ENCODE assay signal across 1 cellular context in genomic region chr5:96808541-96808828, GRCh38.
TF ChIP-seq lines count a peak whose summit lies in the region.

No MANE protein-coding gene starts in this region.

TF ChIP-seq in K562, 482 proteins besides CTCF, POLR2A, EP300 and RAD21 (continued from another document):
- no peak for TF ChIP-seq IRF9 (tag; IDR thresholded peaks at IDR 0.05)
- no peak for TF ChIP-seq ZC3H4 (CRISPR knock-in tag; IDR thresholded peaks at IDR 0.05; ENCODE audit: borderline replicate concordance)
- TF ChIP-seq ZNF239 (CRISPR knock-in tag; IDR thresholded peaks at IDR 0.05), result no peak
- TF ChIP-seq FOXK1 (CRISPR knock-in tag; IDR thresholded peaks at IDR 0.05; ENCODE audit: borderline replicate concordance), result no peak
- TF ChIP-seq ZNF384 (IDR thresholded peaks at IDR 0.05; ENCODE audit: low read depth, low read length), result no peak
- TF ChIP-seq BCL6 (CRISPR knock-in tag; IDR thresholded peaks at IDR 0.05), result no peak
- TF ChIP-seq FOXJ2 (tag; IDR thresholded peaks at IDR 0.05), result peak; percentile 47; the same call in 1 of the 2 replicates
- no peak for TF ChIP-seq ZSCAN29 (IDR thresholded peaks at IDR 0.05)
- no peak for TF ChIP-seq PBX2 (CRISPR knock-in tag; IDR thresholded peaks at IDR 0.05; ENCODE audit: low read depth)
- TF ChIP-seq PBX2 (tag; conservative IDR thresholded peaks at IDR 0.05; ENCODE audit: low read depth), result no peak
- no peak for TF ChIP-seq ATF2 (CRISPR knock-in tag; IDR thresholded peaks at IDR 0.05)
